22 cellular contexts compared by ENCODE assay signal in the genomic region with DNA sequence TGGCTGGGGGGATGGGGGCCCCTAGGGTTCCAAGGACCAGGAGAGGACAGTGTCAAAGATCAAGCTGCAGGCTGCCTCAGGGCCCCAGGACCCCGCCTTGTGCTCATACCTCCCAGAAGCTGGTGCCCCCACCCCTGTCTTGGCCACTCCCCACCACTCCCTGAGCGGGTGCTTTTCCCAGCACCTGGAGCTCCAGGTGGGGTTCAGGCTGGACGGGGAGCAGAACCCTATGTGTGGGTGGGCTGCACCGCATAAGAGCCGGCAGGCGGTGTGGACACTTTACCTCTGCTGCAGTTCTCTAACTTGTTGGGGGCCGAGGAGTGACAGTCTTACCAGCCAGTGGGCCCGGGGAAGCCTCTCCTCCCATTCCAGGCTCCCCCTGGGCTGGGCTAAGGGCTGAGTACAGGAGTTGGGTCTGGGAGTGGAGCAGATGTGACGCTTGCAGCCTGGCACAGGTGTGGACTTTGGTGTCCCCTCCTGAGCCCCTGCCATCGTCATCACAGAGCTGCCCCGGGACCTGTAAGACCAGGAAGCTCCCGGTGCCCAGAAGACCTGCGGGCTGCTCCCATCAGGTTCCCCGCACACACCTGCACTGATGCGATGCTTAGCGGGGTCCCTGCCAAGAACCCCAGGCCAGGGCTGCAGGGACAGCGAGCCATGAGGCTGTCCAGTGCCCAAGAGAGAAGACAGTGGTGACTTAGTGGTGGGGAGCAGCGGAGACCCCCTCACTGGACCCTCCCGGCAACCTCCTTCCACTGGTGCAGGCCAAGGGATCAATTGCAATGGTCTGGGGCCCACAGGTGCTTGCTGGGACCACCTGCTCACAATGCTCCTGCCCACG.
"Had no signal": no experiment of that assay in that cellular context is flagged by ENCODE, and none has a peak within 500 bp of the region (broad histone marks: within the 10 kb centered on the region; RNA-seq: fewer than 3 reads in every experiment).

No MANE protein-coding gene starts in this region.

- H3K9me3 ChIP-seq: ascending aorta, colonic mucosa, pancreas, psoas muscle, upper lobe of left lung, vagina had no signal

- H3K4me1 ChIP-seq: ascending aorta, colonic mucosa, pancreas, psoas muscle, upper lobe of left lung, vagina had no signal

- H3K27me3 ChIP-seq: ascending aorta, cardiac muscle cell, colonic mucosa, pancreas, upper lobe of left lung, vagina had no signal

- ATAC-seq: activated CD8-positive, alpha-beta T cell treated with anti-CD3 and anti-CD28 coated beads, Interleukin-2, amount 10 ng/mL, durations not matched to agents 7 days and 5 days; pancreas; psoas muscle; stimulated activated effector memory CD8-positive, alpha-beta T cell treated with anti-CD3 and anti-CD28 coated beads, Interleukin-12 subunit alpha, Interleukin-12 subunit beta, amount 100 ng/mL, for 72 hours; stimulated activated naive CD8-positive, alpha-beta T cell treated with anti-CD3 and anti-CD28 coated beads, Interleukin-15, amount 100 ng/mL, for 72 hours; T-helper 17 cell had no signal

- H3K4me3 ChIP-seq: ascending aorta, cardiac muscle cell, colonic mucosa, pancreas, psoas muscle, upper lobe of left lung, vagina had no signal

- H3K36me3 ChIP-seq: ascending aorta, cardiac muscle cell, colonic mucosa, pancreas, upper lobe of left lung, vagina had no signal

- DNase-seq: activated B cell treated with CpG ODN at 0.5 μM for 24 hours; activated CD8-positive, alpha-beta T cell treated with anti-CD3 and anti-CD28 coated beads, Interleukin-2, amount 10 ng/mL, durations not matched to agents 7 days and 5 days; activated gamma-delta T cell; activated naive CD4-positive, alpha-beta T cell treated with anti-CD3 and anti-CD28 coated beads, Interleukin-2, amount 10 ng/mL, durations not matched to agents 7 days and 5 days; activated naive CD8-positive, alpha-beta T cell treated with anti-CD3 and anti-CD28 coated beads, Interleukin-2, amount 10 ng/mL, durations not matched to agents 7 days and 5 days; cerebellar nuclear complex; colonic mucosa; effector CD8-positive, alpha-beta T cell; mammary epithelial cell; naive B cell; nucleus accumbens; pancreas; psoas muscle; stimulated activated CD4-positive, alpha-beta T cell treated with anti-CD3 and anti-CD28 coated beads, Interleukin-2, amount 100 ng/mL, for 48 hours; stimulated activated naive CD8-positive, alpha-beta T cell treated with anti-CD3 and anti-CD28 coated beads, Interleukin-15, amount 100 ng/mL, for 72 hours; substantia nigra; T-helper 17 cell; upper lobe of left lung had no signal

- H3K27ac ChIP-seq: ascending aorta, cardiac muscle cell, colonic mucosa, pancreas, psoas muscle, upper lobe of left lung, vagina had no signal
